12 cellular contexts compared by ENCODE assay signal in the genomic region with DNA sequence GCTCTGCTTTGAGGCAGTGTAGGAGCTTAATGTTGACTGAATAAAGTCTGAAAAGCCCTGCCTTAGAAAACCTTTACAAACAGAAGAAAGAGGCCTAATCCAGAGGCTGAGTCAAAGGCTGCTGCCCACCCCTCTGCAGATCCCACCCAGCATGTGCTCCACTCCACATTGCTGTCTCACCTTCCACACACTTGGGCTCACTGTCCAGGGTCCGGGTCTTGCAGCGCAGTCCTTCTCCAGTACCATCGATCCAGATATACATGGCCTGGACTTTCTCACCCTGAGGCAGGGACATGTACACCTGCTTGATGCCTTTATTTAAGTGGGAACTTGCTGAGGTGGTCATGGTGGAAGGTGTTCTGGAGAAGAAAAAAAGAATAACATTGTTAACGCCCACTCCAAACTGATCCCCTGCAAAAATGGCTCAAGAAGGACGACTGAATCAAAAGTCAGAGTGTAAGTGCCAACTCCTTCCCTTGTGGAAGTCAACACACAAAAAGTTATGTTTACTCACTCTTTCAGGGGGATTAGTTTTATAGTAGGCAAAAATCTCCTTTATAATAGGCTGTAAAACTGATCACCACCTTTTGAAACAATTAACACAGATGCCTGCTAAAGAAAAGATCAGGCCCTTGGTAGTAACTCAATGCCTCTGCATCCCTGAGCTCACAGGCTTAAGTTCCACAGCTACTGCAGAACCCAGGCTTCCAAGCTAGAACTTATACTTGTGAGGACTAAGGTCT. TPM values are rescaled to one million over a fixed set of nuclear protein-coding genes. Genes with fewer than 3 reads are reported as not detected.
DNase-seq lines count a peak whose midpoint lies in the region; ATAC-seq and TF ChIP-seq lines count a peak whose summit lies in the region.
"Had no signal": no experiment of that assay in that cellular context is flagged by ENCODE, and none has a peak within 500 bp of the region (broad histone marks: within the 10 kb centered on the region; RNA-seq: fewer than 3 reads in every experiment).

No MANE protein-coding gene starts in this region.

- H3K27ac ChIP-seq in left ventricle myocardium inferior (replicated peaks) (peak overlapping the region; percentile 97), vagina (peak overlapping the region; percentile 97)
- peak overlapping the region; percentile 64 for H3K27ac ChIP-seq in naive thymus-derived CD4-positive, alpha-beta T cell (ENCODE audit: low read depth, low read length)
- H3K27ac ChIP-seq: VCaP had no signal

- H3K27me3 ChIP-seq in left ventricle myocardium inferior (ENCODE audit: low read depth), result no peaks in the 10 kb centered on the region
- H3K27me3 ChIP-seq in naive thymus-derived CD4-positive, alpha-beta T cell (ENCODE audit: control insufficient read depth in 2 of 2, insufficient read depth in 2 of 2, low read length in 2 of 2), result no peaks in the 10 kb centered on the region
- no peaks in the 10 kb centered on the region for H3K27me3 ChIP-seq in vagina

- peak overlapping the region; percentile 90 to 96 for H3K27ac Mint-ChIP-seq in effector memory CD8-positive, alpha-beta T cell
- peak overlapping the region in 8 of 9 donors; percentile 51 to 95 (median 88) for H3K27ac Mint-ChIP-seq in naive thymus-derived CD4-positive, alpha-beta T cell

- H3K27me3 Mint-ChIP-seq in effector memory CD8-positive, alpha-beta T cell, result no peaks in the 10 kb centered on the region
- H3K27me3 Mint-ChIP-seq in naive thymus-derived CD4-positive, alpha-beta T cell, result peaks cover 0 to 16% (median 0%) of the 10 kb centered on the region in 5 donors

- ATAC-seq in Right ventricle myocardium superior (ENCODE audit: poor library complexity), result no peak
- no peak for ATAC-seq in effector memory CD8-positive, alpha-beta T cell (replicated peaks)
- ATAC-seq in naive thymus-derived CD4-positive, alpha-beta T cell, result no peak
- no peak for ATAC-seq in left lobe of liver
- ATAC-seq in GM21447 (IDR thresholded peaks at IDR 0.05; ENCODE audit: unreplicated experiment), result no peak

- no peaks in the 10 kb centered on the region for H3K9me3 ChIP-seq in left ventricle myocardium inferior (replicated peaks)
- H3K9me3 ChIP-seq in naive thymus-derived CD4-positive, alpha-beta T cell (ENCODE audit: control insufficient read depth in 2 of 3, low read length in 3 of 3), result no peaks in the 10 kb centered on the region
- no peaks in the 10 kb centered on the region for H3K9me3 ChIP-seq in vagina

- no peaks in the 10 kb centered on the region for H3K9me3 Mint-ChIP-seq in effector memory CD8-positive, alpha-beta T cell
- H3K9me3 Mint-ChIP-seq in naive thymus-derived CD4-positive, alpha-beta T cell, result peaks cover 0 to 2% (median 0%) of the 10 kb centered on the region in 11 donors

- POLR2A ChIA-PET in naive thymus-derived CD4-positive, alpha-beta T cell (lab: Charles Lee), result interaction anchor here (2.2 kb wide), 1 partner anchor 301 kb away, joined by 11 read pairs; no protein-coding TSS in a partner anchor

- CTCF ChIA-PET in naive thymus-derived CD4-positive, alpha-beta T cell (lab: Charles Lee), result interaction anchor here (1.5 kb wide), 2 partner anchors 244 to 308 kb away, joined by 4 to 5 read pairs; no protein-coding TSS in a partner anchor

- TF ChIP-seq CTCF in left ventricle myocardium inferior (IDR thresholded peaks at IDR 0.05; ENCODE audit: borderline replicate concordance) (no peak), vagina (IDR thresholded peaks at IDR 0.05) (no peak)

- peaks cover 42% of the 10 kb centered on the region for H3K36me3 Mint-ChIP-seq in effector memory CD8-positive, alpha-beta T cell (ENCODE audit: insufficient read depth)
- H3K36me3 Mint-ChIP-seq in naive thymus-derived CD4-positive, alpha-beta T cell, result peaks cover 19 to 61% (median 25%) of the 10 kb centered on the region in 5 donors

- DNase-seq in left ventricle myocardium inferior, result no peak
- no peak for DNase-seq in Right ventricle myocardium superior
- no peak for DNase-seq in effector memory CD8-positive, alpha-beta T cell
- DNase-seq in naive thymus-derived CD4-positive, alpha-beta T cell, result no peak
- no peak for DNase-seq in vagina (ENCODE audit: extremely low spot score in 2 of 2)
- no peak for DNase-seq in SIG-M5 (lab: John Stamatoyannopoulos, UW)
- no peak for DNase-seq in left lobe of liver (ENCODE audit: low spot score)
- DNase-seq: DMS79, NCI-H1092 treated with DMSO at 0.1 percent for 48 hours had no signal

- intact Hi-C loops in left ventricle myocardium inferior (cut with micrococcal nuclease) (no loop called here), Right ventricle myocardium superior (cut with DNase I) (no loop called here), vagina (cut with DNase I) (no loop called here)
- intact Hi-C loops in naive thymus-derived CD4-positive, alpha-beta T cell (cut with micrococcal nuclease), result no loop called here

- H3K4me3 Mint-ChIP-seq in effector memory CD8-positive, alpha-beta T cell, result peak overlapping the region; percentile 93 to 99
- peak overlapping the region; percentile 2 to 98 (median 89) for H3K4me3 Mint-ChIP-seq in naive thymus-derived CD4-positive, alpha-beta T cell

- TF ChIP-seq POLR2A in vagina (IDR thresholded peaks at IDR 0.05), result no peak

- H3K4me3 ChIP-seq in left ventricle myocardium inferior, result peak overlapping the region; percentile 96
- H3K4me3 ChIP-seq in naive thymus-derived CD4-positive, alpha-beta T cell (ENCODE audit: low read length), result no peak overlapping the region
- H3K4me3 ChIP-seq in vagina, result peak overlapping the region; percentile 81 to 88

- peaks cover 95% of the 10 kb centered on the region for H3K4me1 ChIP-seq in left ventricle myocardium inferior
- peaks cover 10 to 14% of the 10 kb centered on the region in 2 donors for H3K4me1 ChIP-seq in naive thymus-derived CD4-positive, alpha-beta T cell (ENCODE audit: control insufficient read depth in 2 of 2, insufficient read depth in 2 of 2, low read length in 2 of 2)
- H3K4me1 ChIP-seq in vagina, result peaks cover 63% of the 10 kb centered on the region

- H3K36me3 ChIP-seq in left ventricle myocardium inferior (peaks cover 52% of the 10 kb centered on the region), vagina (peaks cover 0 to 73% of the 10 kb centered on the region in 2 donors)
- peaks cover 0 to 43% (median 0%) of the 10 kb centered on the region in 3 experiments for H3K36me3 ChIP-seq in naive thymus-derived CD4-positive, alpha-beta T cell (ENCODE audit: control insufficient read depth in 2 of 3, insufficient read depth in 3 of 3, low read length in 3 of 3)

- peaks cover 28 to 29% of the 10 kb centered on the region in 2 donors for H3K4me1 Mint-ChIP-seq in effector memory CD8-positive, alpha-beta T cell (ENCODE audit: low read depth in 2 of 2)
- peaks cover 17 to 46% (median 29%) of the 10 kb centered on the region in 7 donors for H3K4me1 Mint-ChIP-seq in naive thymus-derived CD4-positive, alpha-beta T cell

RNA-seq across cellular contexts. Expression of a gene that starts 3.0 kb away (rescaled TPM):
- total RNA-seq in left ventricle myocardium inferior, result 368 TPM
- 384 TPM for total RNA-seq in Right ventricle myocardium superior
- 100 to 1,000 TPM in 3 of 5 experiments, 10 to 100 TPM in 2; 66.2 to 357 (median 112) TPM for total RNA-seq in naive thymus-derived CD4-positive, alpha-beta T cell
- 10 to 100 TPM; 44.9 to 57.8 TPM for polyA plus RNA-seq in naive thymus-derived CD4-positive, alpha-beta T cell
- 2,462 TPM for total RNA-seq in vagina
- 221 TPM for total RNA-seq in left lobe of liver

RNA-seq across cellular contexts. Expression of a gene that starts 11.9 kb away (rescaled TPM):
- total RNA-seq in left ventricle myocardium inferior, result not detected
- not detected for total RNA-seq in Right ventricle myocardium superior
- total RNA-seq in naive thymus-derived CD4-positive, alpha-beta T cell, result not detected
- under 1 TPM; 0.07 TPM for polyA plus RNA-seq in naive thymus-derived CD4-positive, alpha-beta T cell
- not detected for total RNA-seq in vagina
- total RNA-seq in left lobe of liver, result not detected
- total RNA-seq: glomerular endothelial cell had no signal
